ENCODE assay signal across 1 cellular context in the genomic region with DNA sequence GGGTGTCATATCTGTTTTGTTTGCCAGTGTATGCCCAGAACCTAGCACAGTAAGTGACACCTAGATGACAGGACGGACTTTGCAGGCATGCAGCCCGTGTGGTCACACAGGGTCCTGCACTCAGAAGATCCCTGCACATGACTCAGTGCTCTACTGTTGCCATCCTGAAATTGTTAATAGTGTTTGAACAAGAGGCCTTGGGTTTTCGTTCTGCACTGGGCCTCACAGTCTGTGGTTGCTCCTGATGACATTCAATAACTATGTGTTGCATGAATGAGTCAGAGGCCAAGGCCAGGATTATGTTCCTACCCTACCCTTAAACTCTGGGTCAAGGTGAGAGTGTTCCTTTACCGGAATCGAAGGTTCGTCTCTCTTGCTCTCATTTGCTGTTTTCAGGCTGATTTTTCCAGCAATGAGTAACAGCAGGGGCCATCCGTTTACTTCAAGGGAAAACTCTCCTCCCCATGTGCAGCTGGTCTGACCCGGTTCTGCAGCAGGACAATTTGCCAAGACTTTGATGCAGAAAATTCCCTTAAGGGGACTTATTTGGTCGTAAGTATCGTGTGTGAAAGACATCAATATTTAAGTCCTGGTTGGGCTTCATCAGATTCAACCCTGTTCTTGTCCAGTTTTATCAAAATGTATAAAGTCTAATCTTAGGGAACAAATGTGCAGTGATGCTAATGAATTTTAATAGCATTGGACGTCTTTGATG.
A peak's percentile ranks its signal among the peaks of the same experiment; 100 is the strongest.
TF ChIP-seq lines count a peak whose summit lies in the region.

No MANE protein-coding gene starts in this region.

TF ChIP-seq in HepG2, 621 proteins besides CTCF, POLR2A, EP300 and RAD21 (continued from another document and continues in another):
- TF ChIP-seq, protein P1, sequence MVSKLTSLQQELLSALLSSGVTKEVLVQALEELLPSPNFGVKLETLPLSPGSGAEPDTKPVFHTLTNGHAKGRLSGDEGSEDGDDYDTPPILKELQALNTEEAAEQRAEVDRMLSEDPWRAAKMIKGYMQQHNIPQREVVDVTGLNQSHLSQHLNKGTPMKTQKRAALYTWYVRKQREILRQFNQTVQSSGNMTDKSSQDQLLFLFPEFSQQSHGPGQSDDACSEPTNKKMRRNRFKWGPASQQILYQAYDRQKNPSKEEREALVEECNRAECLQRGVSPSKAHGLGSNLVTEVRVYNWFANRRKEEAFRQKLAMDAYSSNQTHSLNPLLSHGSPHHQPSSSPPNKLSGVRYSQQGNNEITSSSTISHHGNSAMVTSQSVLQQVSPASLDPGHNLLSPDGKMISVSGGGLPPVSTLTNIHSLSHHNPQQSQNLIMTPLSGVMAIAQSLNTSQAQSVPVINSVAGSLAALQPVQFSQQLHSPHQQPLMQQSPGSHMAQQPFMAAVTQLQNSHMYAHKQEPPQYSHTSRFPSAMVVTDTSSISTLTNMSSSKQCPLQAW (CRISPR knock-in tag; IDR thresholded peaks at IDR 0.05): peak; percentile 81; the same call in 1 of the 2 replicates
- peak; percentile 91 for TF ChIP-seq ZFX (CRISPR knock-in tag; IDR thresholded peaks at IDR 0.05; ENCODE audit: low read depth)
- TF ChIP-seq ZNF619 (CRISPR knock-in tag; IDR thresholded peaks at IDR 0.05): 0 out of 2 replicates have a peak, but pooled peaks have one; percentile 24
- TF ChIP-seq, protein P2, sequence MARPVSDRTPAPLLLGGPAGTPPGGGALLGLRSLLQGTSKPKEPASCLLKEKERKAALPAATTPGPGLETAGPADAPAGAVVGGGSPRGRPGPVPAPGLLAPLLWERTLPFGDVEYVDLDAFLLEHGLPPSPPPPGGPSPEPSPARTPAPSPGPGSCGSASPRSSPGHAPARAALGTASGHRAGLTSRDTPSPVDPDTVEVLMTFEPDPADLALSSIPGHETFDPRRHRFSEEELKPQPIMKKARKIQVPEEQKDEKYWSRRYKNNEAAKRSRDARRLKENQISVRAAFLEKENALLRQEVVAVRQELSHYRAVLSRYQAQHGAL (CRISPR knock-in tag; IDR thresholded peaks at IDR 0.05; ENCODE audit: not compliant biosample characterization): peak; percentile 22
- no peak for TF ChIP-seq RARG (CRISPR knock-in tag; IDR thresholded peaks at IDR 0.05; ENCODE audit: low read depth)
- TF ChIP-seq SMAD3 (CRISPR knock-in tag; IDR thresholded peaks at IDR 0.05): peak; percentile 99
- peak; percentile 87; the same call in 1 of the 2 replicates for TF ChIP-seq ZNF12 (CRISPR knock-in tag; IDR thresholded peaks at IDR 0.05)
- TF ChIP-seq ZNF207 (IDR thresholded peaks at IDR 0.05; ENCODE audit: borderline replicate concordance): no peak
- TF ChIP-seq SPEN (CRISPR knock-in tag; IDR thresholded peaks at IDR 0.05; ENCODE audit: low read depth): peak; percentile 84
- peak; percentile 99 for TF ChIP-seq HDAC2 (CRISPR knock-in tag; IDR thresholded peaks at IDR 0.05)
- peak; percentile 54; the same call in 1 of the 2 replicates for TF ChIP-seq TOE1 (CRISPR knock-in tag; IDR thresholded peaks at IDR 0.05)
- TF ChIP-seq, protein P3, sequence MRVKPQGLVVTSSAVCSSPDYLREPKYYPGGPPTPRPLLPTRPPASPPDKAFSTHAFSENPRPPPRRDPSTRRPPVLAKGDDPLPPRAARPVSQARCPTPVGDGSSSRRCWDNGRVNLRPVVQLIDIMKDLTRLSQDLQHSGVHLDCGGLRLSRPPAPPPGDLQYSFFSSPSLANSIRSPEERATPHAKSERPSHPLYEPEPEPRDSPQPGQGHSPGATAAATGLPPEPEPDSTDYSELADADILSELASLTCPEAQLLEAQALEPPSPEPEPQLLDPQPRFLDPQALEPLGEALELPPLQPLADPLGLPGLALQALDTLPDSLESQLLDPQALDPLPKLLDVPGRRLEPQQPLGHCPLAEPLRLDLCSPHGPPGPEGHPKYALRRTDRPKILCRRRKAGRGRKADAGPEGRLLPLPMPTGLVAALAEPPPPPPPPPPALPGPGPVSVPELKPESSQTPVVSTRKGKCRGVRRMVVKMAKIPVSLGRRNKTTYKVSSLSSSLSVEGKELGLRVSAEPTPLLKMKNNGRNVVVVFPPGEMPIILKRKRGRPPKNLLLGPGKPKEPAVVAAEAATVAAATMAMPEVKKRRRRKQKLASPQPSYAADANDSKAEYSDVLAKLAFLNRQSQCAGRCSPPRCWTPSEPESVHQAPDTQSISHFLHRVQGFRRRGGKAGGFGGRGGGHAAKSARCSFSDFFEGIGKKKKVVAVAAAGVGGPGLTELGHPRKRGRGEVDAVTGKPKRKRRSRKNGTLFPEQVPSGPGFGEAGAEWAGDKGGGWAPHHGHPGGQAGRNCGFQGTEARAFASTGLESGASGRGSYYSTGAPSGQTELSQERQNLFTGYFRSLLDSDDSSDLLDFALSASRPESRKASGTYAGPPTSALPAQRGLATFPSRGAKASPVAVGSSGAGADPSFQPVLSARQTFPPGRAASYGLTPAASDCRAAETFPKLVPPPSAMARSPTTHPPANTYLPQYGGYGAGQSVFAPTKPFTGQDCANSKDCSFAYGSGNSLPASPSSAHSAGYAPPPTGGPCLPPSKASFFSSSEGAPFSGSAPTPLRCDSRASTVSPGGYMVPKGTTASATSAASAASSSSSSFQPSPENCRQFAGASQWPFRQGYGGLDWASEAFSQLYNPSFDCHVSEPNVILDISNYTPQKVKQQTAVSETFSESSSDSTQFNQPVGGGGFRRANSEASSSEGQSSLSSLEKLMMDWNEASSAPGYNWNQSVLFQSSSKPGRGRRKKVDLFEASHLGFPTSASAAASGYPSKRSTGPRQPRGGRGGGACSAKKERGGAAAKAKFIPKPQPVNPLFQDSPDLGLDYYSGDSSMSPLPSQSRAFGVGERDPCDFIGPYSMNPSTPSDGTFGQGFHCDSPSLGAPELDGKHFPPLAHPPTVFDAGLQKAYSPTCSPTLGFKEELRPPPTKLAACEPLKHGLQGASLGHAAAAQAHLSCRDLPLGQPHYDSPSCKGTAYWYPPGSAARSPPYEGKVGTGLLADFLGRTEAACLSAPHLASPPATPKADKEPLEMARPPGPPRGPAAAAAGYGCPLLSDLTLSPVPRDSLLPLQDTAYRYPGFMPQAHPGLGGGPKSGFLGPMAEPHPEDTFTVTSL (CRISPR knock-in tag; IDR thresholded peaks at IDR 0.05; ENCODE audit: borderline replicate concordance): peak; percentile 97
- peak; percentile 55 for TF ChIP-seq PHF8 (CRISPR knock-in tag; IDR thresholded peaks at IDR 0.05)
- TF ChIP-seq, protein P4, sequence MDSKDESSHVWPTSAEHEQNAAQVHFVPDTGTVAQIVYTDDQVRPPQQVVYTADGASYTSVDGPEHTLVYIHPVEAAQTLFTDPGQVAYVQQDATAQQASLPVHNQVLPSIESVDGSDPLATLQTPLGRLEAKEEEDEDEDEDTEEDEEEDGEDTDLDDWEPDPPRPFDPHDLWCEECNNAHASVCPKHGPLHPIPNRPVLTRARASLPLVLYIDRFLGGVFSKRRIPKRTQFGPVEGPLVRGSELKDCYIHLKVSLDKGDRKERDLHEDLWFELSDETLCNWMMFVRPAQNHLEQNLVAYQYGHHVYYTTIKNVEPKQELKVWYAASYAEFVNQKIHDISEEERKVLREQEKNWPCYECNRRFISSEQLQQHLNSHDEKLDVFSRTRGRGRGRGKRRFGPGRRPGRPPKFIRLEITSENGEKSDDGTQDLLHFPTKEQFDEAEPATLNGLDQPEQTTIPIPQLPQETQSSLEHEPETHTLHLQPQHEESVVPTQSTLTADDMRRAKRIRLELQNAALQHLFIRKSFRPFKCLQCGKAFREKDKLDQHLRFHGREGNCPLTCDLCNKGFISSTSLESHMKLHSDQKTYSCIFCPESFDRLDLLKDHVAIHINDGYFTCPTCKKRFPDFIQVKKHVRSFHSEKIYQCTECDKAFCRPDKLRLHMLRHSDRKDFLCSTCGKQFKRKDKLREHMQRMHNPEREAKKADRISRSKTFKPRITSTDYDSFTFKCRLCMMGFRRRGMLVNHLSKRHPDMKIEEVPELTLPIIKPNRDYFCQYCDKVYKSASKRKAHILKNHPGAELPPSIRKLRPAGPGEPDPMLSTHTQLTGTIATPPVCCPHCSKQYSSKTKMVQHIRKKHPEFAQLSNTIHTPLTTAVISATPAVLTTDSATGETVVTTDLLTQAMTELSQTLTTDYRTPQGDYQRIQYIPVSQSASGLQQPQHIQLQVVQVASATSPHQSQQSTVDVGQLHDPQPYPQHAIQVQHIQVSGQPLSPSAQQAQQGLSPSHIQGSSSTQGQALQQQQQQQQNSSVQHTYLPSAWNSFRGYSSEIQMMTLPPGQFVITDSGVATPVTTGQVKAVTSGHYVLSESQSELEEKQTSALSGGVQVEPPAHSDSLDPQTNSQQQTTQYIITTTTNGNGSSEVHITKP (CRISPR knock-in tag; IDR thresholded peaks at IDR 0.05; ENCODE audit: low read depth): peak; percentile 95
- peak; percentile 88; the same call in 1 of the 2 replicates for TF ChIP-seq JUNB (CRISPR knock-in tag; IDR thresholded peaks at IDR 0.05; ENCODE audit: borderline replicate concordance)
- peak; percentile 74; the same call in 1 of the 2 replicates for TF ChIP-seq ARID2 (CRISPR knock-in tag; IDR thresholded peaks at IDR 0.05; ENCODE audit: borderline replicate concordance)
- TF ChIP-seq, protein P5, sequence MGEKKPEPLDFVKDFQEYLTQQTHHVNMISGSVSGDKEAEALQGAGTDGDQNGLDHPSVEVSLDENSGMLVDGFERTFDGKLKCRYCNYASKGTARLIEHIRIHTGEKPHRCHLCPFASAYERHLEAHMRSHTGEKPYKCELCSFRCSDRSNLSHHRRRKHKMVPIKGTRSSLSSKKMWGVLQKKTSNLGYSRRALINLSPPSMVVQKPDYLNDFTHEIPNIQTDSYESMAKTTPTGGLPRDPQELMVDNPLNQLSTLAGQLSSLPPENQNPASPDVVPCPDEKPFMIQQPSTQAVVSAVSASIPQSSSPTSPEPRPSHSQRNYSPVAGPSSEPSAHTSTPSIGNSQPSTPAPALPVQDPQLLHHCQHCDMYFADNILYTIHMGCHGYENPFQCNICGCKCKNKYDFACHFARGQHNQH (CRISPR knock-in tag; IDR thresholded peaks at IDR 0.05): peak; percentile 99
- TF ChIP-seq, protein P6, sequence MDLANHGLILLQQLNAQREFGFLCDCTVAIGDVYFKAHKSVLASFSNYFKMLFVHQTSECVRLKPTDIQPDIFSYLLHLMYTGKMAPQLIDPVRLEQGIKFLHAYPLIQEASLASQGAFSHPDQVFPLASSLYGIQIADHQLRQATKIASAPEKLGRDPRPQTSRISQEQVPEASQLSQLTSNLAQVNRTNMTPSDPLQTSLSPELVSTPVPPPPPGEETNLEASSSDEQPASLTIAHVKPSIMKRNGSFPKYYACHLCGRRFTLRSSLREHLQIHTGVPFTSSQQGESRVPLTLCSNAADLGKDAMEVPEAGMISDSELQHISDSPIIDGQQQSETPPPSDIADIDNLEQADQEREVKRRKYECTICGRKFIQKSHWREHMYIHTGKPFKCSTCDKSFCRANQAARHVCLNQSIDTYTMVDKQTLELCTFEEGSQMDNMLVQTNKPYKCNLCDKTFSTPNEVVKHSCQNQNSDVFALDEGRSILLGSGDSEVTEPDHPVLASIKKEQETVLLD (CRISPR knock-in tag; IDR thresholded peaks at IDR 0.05; ENCODE audit: low read depth): 0 out of 2 replicates have a peak, but pooled peaks have one; percentile 53
- peak; percentile 90; the same call in 1 of the 2 replicates for TF ChIP-seq ZNF83 (CRISPR knock-in tag; IDR thresholded peaks at IDR 0.05; ENCODE audit: borderline replicate concordance)
- no peak for TF ChIP-seq HNRNPUL1 (IDR thresholded peaks at IDR 0.05; ENCODE audit: low read depth, low read length)
- no peak for TF ChIP-seq IRX3 (CRISPR knock-in tag; IDR thresholded peaks at IDR 0.05; ENCODE audit: borderline replicate concordance, low read depth)
- TF ChIP-seq NFYC (CRISPR knock-in tag; IDR thresholded peaks at IDR 0.05): no peak
- peak; percentile 93; the same call in 1 of the 2 replicates for TF ChIP-seq SALL2 (CRISPR knock-in tag; IDR thresholded peaks at IDR 0.05)
- TF ChIP-seq KMT2B (CRISPR knock-in tag; IDR thresholded peaks at IDR 0.05): 0 out of 2 replicates have a peak, but pooled peaks have one; percentile 48
- no peak for TF ChIP-seq ISX (CRISPR knock-in tag; conservative IDR thresholded peaks at IDR 0.05)
- TF ChIP-seq ZFP1 (CRISPR knock-in tag; IDR thresholded peaks at IDR 0.05): 0 out of 2 replicates have a peak, but pooled peaks have one; percentile 84
- peak; percentile 61; the same call in 1 of the 2 replicates for TF ChIP-seq HIVEP1 (CRISPR knock-in tag; IDR thresholded peaks at IDR 0.05)
- TF ChIP-seq, protein P7, sequence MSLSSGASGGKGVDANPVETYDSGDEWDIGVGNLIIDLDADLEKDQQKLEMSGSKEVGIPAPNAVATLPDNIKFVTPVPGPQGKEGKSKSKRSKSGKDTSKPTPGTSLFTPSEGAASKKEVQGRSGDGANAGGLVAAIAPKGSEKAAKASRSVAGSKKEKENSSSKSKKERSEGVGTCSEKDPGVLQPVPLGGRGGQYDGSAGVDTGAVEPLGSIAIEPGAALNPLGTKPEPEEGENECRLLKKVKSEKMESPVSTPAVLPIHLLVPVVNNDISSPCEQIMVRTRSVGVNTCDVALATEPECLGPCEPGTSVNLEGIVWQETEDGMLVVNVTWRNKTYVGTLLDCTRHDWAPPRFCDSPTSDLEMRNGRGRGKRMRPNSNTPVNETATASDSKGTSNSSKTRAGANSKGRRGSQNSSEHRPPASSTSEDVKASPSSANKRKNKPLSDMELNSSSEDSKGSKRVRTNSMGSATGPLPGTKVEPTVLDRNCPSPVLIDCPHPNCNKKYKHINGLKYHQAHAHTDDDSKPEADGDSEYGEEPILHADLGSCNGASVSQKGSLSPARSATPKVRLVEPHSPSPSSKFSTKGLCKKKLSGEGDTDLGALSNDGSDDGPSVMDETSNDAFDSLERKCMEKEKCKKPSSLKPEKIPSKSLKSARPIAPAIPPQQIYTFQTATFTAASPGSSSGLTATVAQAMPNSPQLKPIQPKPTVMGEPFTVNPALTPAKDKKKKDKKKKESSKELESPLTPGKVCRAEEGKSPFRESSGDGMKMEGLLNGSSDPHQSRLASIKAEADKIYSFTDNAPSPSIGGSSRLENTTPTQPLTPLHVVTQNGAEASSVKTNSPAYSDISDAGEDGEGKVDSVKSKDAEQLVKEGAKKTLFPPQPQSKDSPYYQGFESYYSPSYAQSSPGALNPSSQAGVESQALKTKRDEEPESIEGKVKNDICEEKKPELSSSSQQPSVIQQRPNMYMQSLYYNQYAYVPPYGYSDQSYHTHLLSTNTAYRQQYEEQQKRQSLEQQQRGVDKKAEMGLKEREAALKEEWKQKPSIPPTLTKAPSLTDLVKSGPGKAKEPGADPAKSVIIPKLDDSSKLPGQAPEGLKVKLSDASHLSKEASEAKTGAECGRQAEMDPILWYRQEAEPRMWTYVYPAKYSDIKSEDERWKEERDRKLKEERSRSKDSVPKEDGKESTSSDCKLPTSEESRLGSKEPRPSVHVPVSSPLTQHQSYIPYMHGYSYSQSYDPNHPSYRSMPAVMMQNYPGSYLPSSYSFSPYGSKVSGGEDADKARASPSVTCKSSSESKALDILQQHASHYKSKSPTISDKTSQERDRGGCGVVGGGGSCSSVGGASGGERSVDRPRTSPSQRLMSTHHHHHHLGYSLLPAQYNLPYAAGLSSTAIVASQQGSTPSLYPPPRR (CRISPR knock-in tag; IDR thresholded peaks at IDR 0.05; ENCODE audit: borderline replicate concordance): peak; percentile 96
- peak; percentile 80; the same call in 1 of the 2 replicates for TF ChIP-seq CEBPB (IDR thresholded peaks at IDR 0.05; ENCODE audit: borderline replicate concordance, low read depth, low read length)
- TF ChIP-seq ERF (CRISPR knock-in tag; IDR thresholded peaks at IDR 0.05): peak; percentile 97
- TF ChIP-seq TAF1 (CRISPR knock-in tag; IDR thresholded peaks at IDR 0.05): peak; percentile 60; the same call in 1 of the 2 replicates
- no peak for TF ChIP-seq PCBP1 (IDR thresholded peaks at IDR 0.05; ENCODE audit: borderline replicate concordance, low read depth, low read length)
- peak; percentile 33; the same call in 1 of the 2 replicates for TF ChIP-seq ZNF607 (CRISPR knock-in tag; IDR thresholded peaks at IDR 0.05; ENCODE audit: borderline replicate concordance)
- no peak for TF ChIP-seq ZNF672 (CRISPR knock-in tag; IDR thresholded peaks at IDR 0.05)
